Comparison of ENCODE assay signal across 9 cellular contexts in the genomic region with DNA sequence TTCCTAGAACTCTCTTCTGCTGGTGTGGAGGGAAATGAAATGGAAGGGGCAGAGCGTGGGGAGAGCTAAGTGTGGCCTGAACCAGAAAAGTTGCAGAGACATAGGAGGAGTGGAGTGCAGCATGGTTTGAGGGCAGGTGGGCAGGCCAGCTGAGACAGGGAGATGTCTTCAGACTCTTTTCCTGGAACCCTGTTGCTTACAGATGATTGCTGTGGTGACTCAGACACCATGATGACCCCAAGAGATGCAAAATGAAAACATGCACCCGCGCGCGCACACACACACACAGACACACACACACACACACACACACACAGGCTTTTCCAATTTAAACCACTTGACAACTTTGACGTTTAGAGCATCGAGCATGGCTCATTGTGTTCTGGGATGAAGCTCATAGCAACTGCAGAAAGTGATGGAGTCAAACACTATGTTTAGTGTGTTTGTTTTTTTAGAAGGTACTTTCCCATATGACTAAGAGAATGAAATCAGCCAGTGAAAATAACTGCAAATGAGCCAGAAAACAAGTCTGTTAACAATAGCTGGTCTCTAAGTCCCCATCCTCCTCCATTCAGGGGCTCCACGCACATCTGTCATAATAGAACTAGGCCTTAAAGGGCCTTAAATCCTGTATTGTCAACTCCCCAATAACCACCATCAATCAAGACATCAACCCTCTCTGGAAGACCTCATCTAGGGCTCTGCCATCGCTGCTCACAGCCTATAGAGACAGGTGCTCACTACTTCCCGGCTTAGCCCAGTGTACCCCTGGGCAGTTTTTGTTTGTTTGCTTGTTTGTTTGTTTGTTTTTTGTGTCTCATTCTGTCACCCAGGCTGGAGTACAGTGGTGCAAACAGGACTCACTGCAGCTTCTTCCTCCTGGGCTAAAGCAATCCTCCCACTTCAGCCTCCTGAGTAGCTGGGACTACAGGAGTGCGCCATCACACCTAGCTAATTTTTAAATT. TPM values are rescaled to one million over a fixed set of nuclear protein-coding genes. Genes with fewer than 3 reads are reported as not detected.
DNase-seq lines count a peak whose midpoint lies in the region; ATAC-seq and TF ChIP-seq lines count a peak whose summit lies in the region.
"Had no signal": no experiment of that assay in that cellular context is flagged by ENCODE, and none has a peak within 500 bp of the region (broad histone marks: within the 10 kb centered on the region; RNA-seq: fewer than 3 reads in every experiment).

No MANE protein-coding gene starts in this region.

- WGBS in smooth muscle cell (ENCODE audit: low lambda C conversion rate): 87% methylated on average over 11 of the region's 11 CpGs

- H3K9me3 ChIP-seq in smooth muscle cell (replicated peaks; ENCODE audit: low read depth): no peaks in the 10 kb centered on the region

- no peak for TF ChIP-seq CTCF in Calu3 (IDR thresholded peaks at IDR 0.05; ENCODE audit: unreplicated experiment)
- TF ChIP-seq CTCF in KMS-11 (conservative IDR thresholded peaks at IDR 0.05; ENCODE audit: low read depth, low read length): no peak
- TF ChIP-seq CTCF in smooth muscle cell (IDR thresholded peaks at IDR 0.05; ENCODE audit: borderline replicate concordance, insufficient read depth, poor library complexity, severe bottlenecking): no peak

- H3K4me1 ChIP-seq in KMS-11 (ENCODE audit: low read depth, poor library complexity, severe bottlenecking) (peaks cover 27% of the 10 kb centered on the region), smooth muscle cell (ENCODE audit: low read depth) (peaks cover 2% of the 10 kb centered on the region)

- no peak overlapping the region for H3K4me3 Mint-ChIP-seq in Calu3 (ENCODE audit: low read depth, unreplicated experiment)

- DNase-seq in Calu3: no peak
- peak; percentile 45 for DNase-seq in fibroblast of the conjunctiva (ENCODE audit: low read depth)
- no peak for DNase-seq in smooth muscle cell (lab: John Stamatoyannopoulos, UW; ENCODE audit: unreplicated experiment)
- no peak for DNase-seq in foreskin melanocyte
- no peak for DNase-seq in NCI-H2029 treated with DMSO at 0.1 percent for 48 hours (lab: John Stamatoyannopoulos, UW)
- DNase-seq in HEK293T (ENCODE audit: extremely low spot score): no peak

- no TSS peak for BruUV-seq in Calu3 (replicated peaks; lab: Mats Ljungman, UMichigan)

- no peaks in the 10 kb centered on the region for H3F3A ChIP-seq in smooth muscle cell (ENCODE audit: low read depth)

- H2AFZ ChIP-seq in KMS-11 (ENCODE audit: low read depth) (no peak overlapping the region), smooth muscle cell (ENCODE audit: low read depth) (no peak overlapping the region)

- peak; percentile 72 for ATAC-seq in GM21360 (IDR thresholded peaks at IDR 0.05; ENCODE audit: unreplicated experiment)

- H3K27me3 Mint-ChIP-seq in Calu3 (ENCODE audit: unreplicated experiment): peaks cover 9% of the 10 kb centered on the region

- H3K4me2 ChIP-seq in KMS-11 (peak overlapping the region; percentile 64), smooth muscle cell (no peak overlapping the region)

- H3K79me2 ChIP-seq in KMS-11 (ENCODE audit: insufficient read depth, low read depth) (no peaks in the 10 kb centered on the region), smooth muscle cell (ENCODE audit: low read depth) (no peaks in the 10 kb centered on the region)

- H4K20me1 ChIP-seq in KMS-11 (ENCODE audit: insufficient read depth) (no peaks in the 10 kb centered on the region), smooth muscle cell (ENCODE audit: low read depth) (no peaks in the 10 kb centered on the region)

- intact Hi-C loops in Calu3 (cut with micrococcal nuclease; ENCODE audit: unreplicated experiment): no loop called here

- H3K27ac Mint-ChIP-seq in Calu3 (ENCODE audit: unreplicated experiment): peak overlapping the region; percentile 52

- no peaks in the 10 kb centered on the region for H3K36me3 ChIP-seq in KMS-11 (ENCODE audit: insufficient read depth)
- no peaks in the 10 kb centered on the region for H3K36me3 ChIP-seq in smooth muscle cell (ENCODE audit: low read depth)

- H3K4me3 ChIP-seq in KMS-11 (IDR thresholded peaks at IDR 0.05; ENCODE audit: insufficient read depth, low read depth, low read length) (no peak overlapping the region), smooth muscle cell (no peak overlapping the region)

- H3K4me1 Mint-ChIP-seq in Calu3 (ENCODE audit: low read depth, unreplicated experiment): peaks cover 17% of the 10 kb centered on the region

- POLR2A ChIA-PET in HEK293T (lab: Yijun Ruan, JAX): interaction anchor here (1.3 kb wide), 1 partner anchor 9 kb away, joined by 12 read pairs; a partner anchor contains a TSS

- H3K27me3 ChIP-seq in KMS-11 (ENCODE audit: insufficient read depth, low read depth) (no peaks in the 10 kb centered on the region), smooth muscle cell (ENCODE audit: low read depth) (peaks cover 40% of the 10 kb centered on the region)

- H3K36me3 Mint-ChIP-seq in Calu3 (ENCODE audit: insufficient read depth, unreplicated experiment): no peaks in the 10 kb centered on the region

- CTCF ChIA-PET in Calu3 (lab: Charles Lee): interaction anchor here (1.2 kb wide), 1 partner anchor 88 kb away, joined by 3 read pairs; no protein-coding TSS in a partner anchor
- CTCF ChIA-PET in HEK293T (lab: Yijun Ruan, JAX): interaction anchor here (0.8 kb wide), 1 partner anchor 88 kb away, joined by 4 read pairs; no protein-coding TSS in a partner anchor

- H3K27ac ChIP-seq in KMS-11: peak overlapping the region; percentile 33
- no peak overlapping the region for H3K27ac ChIP-seq in smooth muscle cell (ENCODE audit: low read depth)
- H3K27ac ChIP-seq: HL-60 had no signal

- H3K9me3 Mint-ChIP-seq in Calu3 (ENCODE audit: low read depth, unreplicated experiment): no peaks in the 10 kb centered on the region

- H3K9ac ChIP-seq in KMS-11: no peak overlapping the region
- no peak overlapping the region for H3K9ac ChIP-seq in smooth muscle cell (ENCODE audit: low read depth)

TF ChIP-seq in HEK293T, 16 proteins besides CTCF, POLR2A, EP300 and RAD21:
- TF ChIP-seq, protein P1, sequence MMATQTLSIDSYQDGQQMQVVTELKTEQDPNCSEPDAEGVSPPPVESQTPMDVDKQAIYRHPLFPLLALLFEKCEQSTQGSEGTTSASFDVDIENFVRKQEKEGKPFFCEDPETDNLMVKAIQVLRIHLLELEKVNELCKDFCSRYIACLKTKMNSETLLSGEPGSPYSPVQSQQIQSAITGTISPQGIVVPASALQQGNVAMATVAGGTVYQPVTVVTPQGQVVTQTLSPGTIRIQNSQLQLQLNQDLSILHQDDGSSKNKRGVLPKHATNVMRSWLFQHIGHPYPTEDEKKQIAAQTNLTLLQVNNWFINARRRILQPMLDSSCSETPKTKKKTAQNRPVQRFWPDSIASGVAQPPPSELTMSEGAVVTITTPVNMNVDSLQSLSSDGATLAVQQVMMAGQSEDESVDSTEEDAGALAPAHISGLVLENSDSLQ (IDR thresholded peaks at IDR 0.05): no peak
- TF ChIP-seq LEF1 (IDR thresholded peaks at IDR 0.05; ENCODE audit: borderline replicate concordance) (no peak), FOXA1 (IDR thresholded peaks at IDR 0.05) (no peak), L3MBTL2 (conservative IDR thresholded peaks at IDR 0.05) (no peak)

RNA-seq across cellular contexts. Expression of a gene that starts 9.6 kb away (rescaled TPM):
- 0.14 and 0.15 TPM in 2 replicates for total RNA-seq in Calu3 (2022)
- 0.09 and 0.18 TPM in 2 replicates for total RNA-seq in smooth muscle cell
- 0.19 and 0.22 TPM in 2 replicates for polyA plus RNA-seq in smooth muscle cell
